7 cellular contexts compared by ENCODE assay signal in genomic region chr7:26305048-26305868, GRCh38. TPM values are rescaled to one million over a fixed set of nuclear protein-coding genes. Genes with fewer than 3 reads are reported as not detected.
A peak's percentile ranks its signal among the peaks of the same experiment; 100 is the strongest.
DNase-seq lines count a peak whose midpoint lies in the region; ATAC-seq and TF ChIP-seq lines count a peak whose summit lies in the region.

No MANE protein-coding gene starts in this region.

- H3K9me2 ChIP-seq in Karpas-422 (replicated peaks; ENCODE audit: insufficient read depth, low read length), result no peaks in the 10 kb centered on the region

- no peak overlapping the region for H3K27ac ChIP-seq in Karpas-422 (ENCODE audit: low read length)
- H3K27ac ChIP-seq in neutrophil, result peak overlapping the region; percentile 92

- TF ChIP-seq POLR2A in erythroblast (IDR thresholded peaks at IDR 0.05; ENCODE audit: low read length), result no peak

- H3K4me3 ChIP-seq in Karpas-422 (ENCODE audit: low read length), result no peak overlapping the region
- H3K4me3 ChIP-seq in neutrophil (ENCODE audit: low read depth in 1 of 2, low read length in 1 of 2), result peak overlapping the region; percentile 54 to 64

- no peaks in the 10 kb centered on the region for H3K9me3 Mint-ChIP-seq in activated naive CD8-positive, alpha-beta T cell treated with anti-CD3 and anti-CD28 coated beads for 36 hours

- H3K27me3 Mint-ChIP-seq in activated naive CD8-positive, alpha-beta T cell treated with anti-CD3 and anti-CD28 coated beads for 36 hours, result no peaks in the 10 kb centered on the region

- ATAC-seq in GM19438 (IDR thresholded peaks at IDR 0.05; ENCODE audit: low read depth, unreplicated experiment), result peak; percentile 81
- no peak for ATAC-seq in GM21515 (IDR thresholded peaks at IDR 0.05; ENCODE audit: unreplicated experiment)

- peaks cover 10% of the 10 kb centered on the region for H3K4me1 ChIP-seq in Karpas-422 (ENCODE audit: low read length)
- peaks cover 90% of the 10 kb centered on the region in 2 experiments for H3K4me1 ChIP-seq in neutrophil (ENCODE audit: control insufficient read depth in 1 of 2, insufficient read depth in 1 of 2, low read depth in 1 of 2, low read length in 1 of 2)

- no peak overlapping the region for H3K4me3 Mint-ChIP-seq in activated naive CD8-positive, alpha-beta T cell treated with anti-CD3 and anti-CD28 coated beads for 36 hours

- H3K79me2 ChIP-seq in Karpas-422 (ENCODE audit: low read length), result 0 out of 2 replicates have a peak, but pooled peaks cover 7% of the 10 kb centered on the region

- H3K27me3 ChIP-seq in Karpas-422 (ENCODE audit: low read length) (no peaks in the 10 kb centered on the region), neutrophil (no peaks in the 10 kb centered on the region)

- H3K9me3 ChIP-seq in Karpas-422 (ENCODE audit: low read length), result no peaks in the 10 kb centered on the region
- H3K9me3 ChIP-seq in neutrophil, result no peaks in the 10 kb centered on the region

- peak overlapping the region; percentile 46 for H3K27ac Mint-ChIP-seq in activated naive CD8-positive, alpha-beta T cell treated with anti-CD3 and anti-CD28 coated beads for 36 hours

- H3K36me3 Mint-ChIP-seq in activated naive CD8-positive, alpha-beta T cell treated with anti-CD3 and anti-CD28 coated beads for 36 hours, result peaks cover 25% of the 10 kb centered on the region

- no peak overlapping the region for H2AFZ ChIP-seq in Karpas-422 (ENCODE audit: low read length)

- peak; percentile 33 for DNase-seq in Karpas-422
- no peak for DNase-seq in activated naive CD8-positive, alpha-beta T cell treated with anti-CD3 and anti-CD28 coated beads for 36 hours
- no peak for DNase-seq in erythroblast (lab: John Stamatoyannopoulos, UW)
- no peak for DNase-seq in LoVo (ENCODE audit: low spot score)

- no peak overlapping the region for H3K4me2 ChIP-seq in Karpas-422 (ENCODE audit: low read depth, low read length, poor library complexity, severe bottlenecking)

- no peak overlapping the region for H3K9ac ChIP-seq in Karpas-422 (ENCODE audit: low read length)

- peak; percentile 26 for TF ChIP-seq CTCF in neutrophil (IDR thresholded peaks at IDR 0.05)

- H3K36me3 ChIP-seq in Karpas-422 (ENCODE audit: insufficient read depth, low read length), result no peaks in the 10 kb centered on the region
- peaks cover 30% of the 10 kb centered on the region for H3K36me3 ChIP-seq in neutrophil

- H3K4me1 Mint-ChIP-seq in activated naive CD8-positive, alpha-beta T cell treated with anti-CD3 and anti-CD28 coated beads for 36 hours, result peaks cover 13% of the 10 kb centered on the region

- no peaks in the 10 kb centered on the region for H4K20me1 ChIP-seq in Karpas-422 (ENCODE audit: insufficient read depth, low read depth, low read length)

RNA-seq across cellular contexts. Expression of gene SNX10, which starts 13.6 kb away (rescaled TPM):
- total RNA-seq in Karpas-422 (2014; rRNA removed; shearing (Covaris generic); ENCODE audit: low replicate concordance), result 4.9 and 24.2 TPM in 2 replicates
- 10 to 100 TPM; 31.6 to 33.0 TPM for total RNA-seq in activated naive CD8-positive, alpha-beta T cell treated with anti-CD3 and anti-CD28 coated beads for 36 hours
